ENCODE assay signal across 4 cellular contexts in the genomic region with DNA sequence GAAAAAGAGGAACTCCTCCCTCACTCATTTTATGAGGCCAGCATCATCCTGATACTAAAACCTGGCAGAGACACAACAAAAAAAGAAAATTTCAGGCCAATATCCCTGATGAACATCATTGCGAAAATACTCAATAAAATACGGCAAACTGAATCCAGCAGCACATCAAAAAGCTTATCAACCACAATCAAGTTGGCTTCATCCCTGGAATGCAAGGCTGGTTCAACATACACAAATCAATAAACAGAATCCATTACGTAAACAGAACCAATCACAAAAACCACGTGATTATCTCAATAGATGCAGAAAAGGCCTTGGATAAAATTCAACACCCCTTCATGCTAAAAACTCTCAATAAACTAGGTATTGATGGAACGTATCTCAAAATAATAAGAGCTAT. TPM values are rescaled to one million over a fixed set of nuclear protein-coding genes. Genes with fewer than 3 reads are reported as not detected.
"Had no signal": no experiment of that assay in that cellular context is flagged by ENCODE, and none has a peak within 500 bp of the region (broad histone marks: within the 10 kb centered on the region; RNA-seq: fewer than 3 reads in every experiment).

No MANE protein-coding gene starts in this region.

RNA-seq across cellular contexts. Expression of gene SELL, which starts 1.7 kb away (rescaled TPM):
- total RNA-seq: HT-29, HT1080, IMR-90 had no signal
- polyA plus RNA-seq: IMR-90 had no signal

RNA-seq across cellular contexts. Expression of gene SELE, which starts 20.8 kb away (rescaled TPM):
- total RNA-seq: HT-29, HT1080, IMR-90 had no signal
- polyA plus RNA-seq: IgD-negative memory B cell, IMR-90 had no signal
